Comparison of ENCODE assay signal across 1 cellular context in the genomic region with DNA sequence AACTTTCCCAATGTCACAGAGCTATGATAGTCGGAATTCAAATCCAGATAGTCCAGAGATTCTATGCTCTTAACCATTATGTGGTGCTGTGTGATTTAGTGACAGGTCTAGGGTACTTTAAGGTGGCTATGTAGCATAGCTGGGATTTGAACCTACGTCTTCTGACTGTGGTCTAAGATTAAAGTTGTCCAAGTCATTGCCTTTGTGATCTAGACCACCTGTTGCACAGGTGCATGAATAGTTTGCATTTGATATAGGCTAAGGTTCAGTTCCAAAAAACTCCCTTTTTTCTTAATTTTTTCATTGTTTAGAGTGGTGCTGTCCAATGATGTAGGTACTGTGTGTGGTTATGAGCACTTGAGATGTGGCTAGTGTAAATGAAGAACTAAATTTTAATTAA.
TF ChIP-seq lines count a peak whose summit lies in the region.

No MANE protein-coding gene starts in this region.

TF ChIP-seq in WTC11, 78 proteins besides CTCF, POLR2A, EP300 and RAD21 (continued from another document):
- TF ChIP-seq, protein P1, sequence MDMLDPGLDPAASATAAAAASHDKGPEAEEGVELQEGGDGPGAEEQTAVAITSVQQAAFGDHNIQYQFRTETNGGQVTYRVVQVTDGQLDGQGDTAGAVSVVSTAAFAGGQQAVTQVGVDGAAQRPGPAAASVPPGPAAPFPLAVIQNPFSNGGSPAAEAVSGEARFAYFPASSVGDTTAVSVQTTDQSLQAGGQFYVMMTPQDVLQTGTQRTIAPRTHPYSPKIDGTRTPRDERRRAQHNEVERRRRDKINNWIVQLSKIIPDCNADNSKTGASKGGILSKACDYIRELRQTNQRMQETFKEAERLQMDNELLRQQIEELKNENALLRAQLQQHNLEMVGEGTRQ (CRISPR knock-in tag; IDR thresholded peaks at IDR 0.05) = no peak
- TF ChIP-seq NR1H2 (CRISPR knock-in tag; IDR thresholded peaks at IDR 0.05) (no peak), NFE2L1 (CRISPR knock-in tag; IDR thresholded peaks at IDR 0.05) (no peak), ZNF317 (CRISPR knock-in tag; IDR thresholded peaks at IDR 0.05; ENCODE audit: borderline replicate concordance, low read depth) (no peak), ESRRA (CRISPR knock-in tag; IDR thresholded peaks at IDR 0.05; ENCODE audit: borderline replicate concordance) (no peak)
- TF ChIP-seq, protein P2, sequence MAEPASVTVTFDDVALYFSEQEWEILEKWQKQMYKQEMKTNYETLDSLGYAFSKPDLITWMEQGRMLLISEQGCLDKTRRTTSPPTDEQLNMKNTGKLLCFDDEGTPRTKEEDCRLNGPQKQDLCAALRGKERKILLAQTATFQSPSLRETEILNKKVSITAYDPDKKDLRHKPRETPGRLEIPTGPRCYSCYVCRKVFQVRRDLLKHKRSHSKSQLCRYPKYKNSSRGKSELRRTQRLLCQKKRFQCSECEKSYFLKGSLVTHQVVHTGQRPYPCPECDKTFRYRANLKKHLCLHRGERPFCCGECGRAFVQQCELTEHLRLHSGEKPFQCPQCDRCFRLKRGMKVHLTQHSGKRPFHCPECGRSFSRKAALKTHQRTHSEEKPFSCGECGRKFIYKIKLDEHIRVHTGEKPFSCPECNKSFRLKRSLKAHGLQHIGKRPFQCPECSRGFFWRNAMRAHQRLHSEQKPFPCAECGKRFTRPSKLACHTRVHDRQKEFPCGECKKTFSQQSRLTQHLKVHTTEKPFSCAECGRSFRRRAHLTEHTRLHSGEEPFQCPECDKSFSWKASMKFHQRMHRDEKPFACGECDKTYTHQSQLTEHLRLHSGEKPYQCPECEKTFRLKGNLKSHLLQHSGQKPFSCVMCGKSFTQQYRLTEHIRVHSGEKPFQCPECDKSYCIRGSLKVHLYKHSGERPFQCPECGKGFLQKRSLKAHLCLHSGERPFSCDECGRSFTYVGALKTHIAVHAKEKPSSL (CRISPR knock-in tag; conservative IDR thresholded peaks at IDR 0.05) = no peak
- TF ChIP-seq, protein P3, sequence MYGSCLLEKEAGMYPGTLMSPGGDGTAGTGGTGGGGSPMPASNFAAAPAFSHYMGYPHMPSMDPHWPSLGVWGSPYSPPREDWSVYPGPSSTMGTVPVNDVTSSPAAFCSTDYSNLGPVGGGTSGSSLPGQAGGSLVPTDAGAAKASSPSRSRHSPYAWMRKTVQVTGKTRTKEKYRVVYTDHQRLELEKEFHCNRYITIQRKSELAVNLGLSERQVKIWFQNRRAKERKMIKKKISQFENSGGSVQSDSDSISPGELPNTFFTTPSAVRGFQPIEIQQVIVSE (CRISPR knock-in tag; IDR thresholded peaks at IDR 0.05; ENCODE audit: borderline replicate concordance) = no peak
